ENCODE assay signal across 15 cellular contexts in genomic region chr18:72871091-72871490, GRCh38. TPM values are rescaled to one million over a fixed set of nuclear protein-coding genes. Genes with fewer than 3 reads are reported as not detected.
DNase-seq lines count a peak whose midpoint lies in the region; ATAC-seq, FAIRE-seq and TF ChIP-seq lines count a peak whose summit lies in the region.
"Had no signal": no experiment of that assay in that cellular context is flagged by ENCODE, and none has a peak within 500 bp of the region (broad histone marks: within the 10 kb centered on the region; RNA-seq: fewer than 3 reads in every experiment).

No MANE protein-coding gene starts in this region.

- peaks cover 14% of the 10 kb centered on the region for H3K27me3 ChIP-seq in bronchial epithelial cell (ENCODE audit: control insufficient read depth, insufficient read depth, low read length)
- H3K27me3 ChIP-seq: right lobe of liver had no signal

- DNase-seq in EL (peak; percentile 12), NCI-H226 (peak; percentile 34), bronchial epithelial cell (ENCODE audit: low read depth) (peak; percentile 60), skeletal muscle cell (ENCODE audit: low read depth) (peak; percentile 43), dermis blood vessel endothelial cell (no peak), natural killer cell (no peak), DMS79 (lab: John Stamatoyannopoulos, UW) (no peak)
- DNase-seq: Caco-2; cortex of kidney; MM.1S; right lobe of liver; stimulated activated naive CD8-positive, alpha-beta T cell treated with anti-CD3 and anti-CD28 coated beads, Interleukin-15, Interleukin-2, amounts not matched to agents 100 U/mL and 50 U/mL, for 24 hours; SW 1271 had no signal

- FAIRE-seq in bronchial epithelial cell (lab: Jason Lieb, UNC), result no peak

- peaks cover 10 to 13% of the 10 kb centered on the region in 2 donors for H3K9me3 Mint-ChIP-seq in natural killer cell

- TF ChIP-seq CTCF in bronchial epithelial cell (IDR thresholded peaks at IDR 0.05; ENCODE audit: insufficient read depth, low read length, severe bottlenecking) (no peak), natural killer cell (IDR thresholded peaks at IDR 0.05) (no peak)

- no peak for ATAC-seq in natural killer cell
- ATAC-seq: right lobe of liver; stimulated activated naive CD8-positive, alpha-beta T cell treated with anti-CD3 and anti-CD28 coated beads, Interleukin-15, Interleukin-2, amounts not matched to agents 100 U/mL and 50 U/mL, for 24 hours had no signal

- peaks cover 17 to 19% of the 10 kb centered on the region in 2 donors for H3K27me3 Mint-ChIP-seq in natural killer cell (ENCODE audit: low read depth in 2 of 2)

- intact Hi-C loops in natural killer cell (cut with micrococcal nuclease), result no loop called here

- H3K4me3 ChIP-seq in bronchial epithelial cell (ENCODE audit: low read depth, low read length) (no peak overlapping the region), skeletal muscle cell (ENCODE audit: low read depth, low read length) (no peak overlapping the region)
- H3K4me3 ChIP-seq: right lobe of liver had no signal

- H3K36me3 Mint-ChIP-seq in natural killer cell, result peaks cover 8% of the 10 kb centered on the region
- H3K36me3 Mint-ChIP-seq: activated naive CD8-positive, alpha-beta T cell had no signal

- H3K36me3 ChIP-seq in bronchial epithelial cell (ENCODE audit: control insufficient read depth, insufficient read depth, low read length), result no peaks in the 10 kb centered on the region
- H3K36me3 ChIP-seq: right lobe of liver had no signal

- H3K4me1 Mint-ChIP-seq in natural killer cell, result peaks cover 0 to 6% of the 10 kb centered on the region in 2 donors

- H3K4me3 Mint-ChIP-seq in natural killer cell, result no peak overlapping the region
- H3K4me3 Mint-ChIP-seq: activated naive CD8-positive, alpha-beta T cell; memory B cell had no signal

- no peak overlapping the region for H3K27ac Mint-ChIP-seq in natural killer cell
- H3K27ac Mint-ChIP-seq: activated naive CD8-positive, alpha-beta T cell; memory B cell had no signal

RNA-seq across cellular contexts. Expression of gene NETO1, which starts 3.3 kb away (rescaled TPM):
- total RNA-seq in bronchial epithelial cell (not detected in 2 replicates), dermis blood vessel endothelial cell (not detected in 2 replicates), natural killer cell (not detected)
- total RNA-seq: Caco-2, right lobe of liver had no signal

Comparison
In these comparisons a context has a peak if more than half of its experiments do, and no peak if none do; other contexts are left out.
1. DNase-seq: peak in EL (single experiment), NCI-H226 (single experiment), bronchial epithelial cell (single experiment) and skeletal muscle cell (single experiment); none in dermis blood vessel endothelial cell (single experiment), natural killer cell (single experiment) and DMS79 (single experiment).